Comparison of ENCODE assay signal across 8 cellular contexts in genomic region chrX:129777218-129777768, GRCh38. TPM values are rescaled to one million over a fixed set of nuclear protein-coding genes. Genes with fewer than 3 reads are reported as not detected.
A peak's percentile ranks its signal among the peaks of the same experiment; 100 is the strongest.
DNase-seq lines count a peak whose midpoint lies in the region; ATAC-seq and TF ChIP-seq lines count a peak whose summit lies in the region.

No MANE protein-coding gene starts in this region.

- H3K9me3 ChIP-seq in IMR-90 (ENCODE audit: control insufficient read depth, insufficient read depth, low read length), result peaks cover 3% of the 10 kb centered on the region; the same call in 1 of the 2 replicates
- H3K9me3 ChIP-seq in spleen, result no peaks in the 10 kb centered on the region

- no peak for TF ChIP-seq POLR2A in IMR-90 (IDR thresholded peaks at IDR 0.05; ENCODE audit: low read depth, low read length)
- peak; percentile 20 for TF ChIP-seq POLR2A in erythroblast (IDR thresholded peaks at IDR 0.05; ENCODE audit: low read length)
- peak in 1 of 3 donors; percentile 30 for TF ChIP-seq POLR2A in spleen (IDR thresholded peaks at IDR 0.05)

- H3K36me3 ChIP-seq in IMR-90 (ENCODE audit: control insufficient read depth, insufficient read depth, low read length) (no peaks in the 10 kb centered on the region), spleen (peaks cover 0 to 8% (median 0%) of the 10 kb centered on the region in 6 donors)

- no peak for TF ChIP-seq CTCF in IMR-90 (conservative IDR thresholded peaks at IDR 0.05; ENCODE audit: low read depth, low read length)
- no peak for TF ChIP-seq CTCF in spleen (IDR thresholded peaks at IDR 0.05 in 8 of 11, conservative IDR thresholded peaks at IDR 0.05 in 3 of 11)
- TF ChIP-seq CTCF in HFFc6 (IDR thresholded peaks at IDR 0.05), result no peak
- TF ChIP-seq CTCF in foreskin fibroblast (IDR thresholded peaks at IDR 0.05; ENCODE audit: low read depth, low read length), result no peak

- peak overlapping the region; percentile 72 for H2AK9ac ChIP-seq in IMR-90 (replicated peaks; ENCODE audit: low read depth, low read length, poor library complexity)

- no peak overlapping the region for H3K27ac Mint-ChIP-seq in HFFc6

- intact Hi-C loops in IMR-90 (cut with micrococcal nuclease) (no loop called here), spleen (cut with DNase I; ENCODE audit: low total_unique reads) (no loop called here)

- H3K27me3 Mint-ChIP-seq in HFFc6 (ENCODE audit: insufficient read depth), result peaks cover 8% of the 10 kb centered on the region

- no peak overlapping the region for H4K91ac ChIP-seq in IMR-90 (ENCODE audit: insufficient read depth, low read depth, low read length)

- TF ChIP-seq RAD21 in IMR-90 (IDR thresholded peaks at IDR 0.05; ENCODE audit: low read length), result no peak

- no peaks in the 10 kb centered on the region for H3K4me1 Mint-ChIP-seq in HFFc6 (ENCODE audit: low read depth)

- no peak overlapping the region for H3K4me3 ChIP-seq in IMR-90 (ENCODE audit: insufficient read depth, low read depth, low read length)
- peak overlapping the region in 5 of 8 donors; percentile 10 to 65 (median 20) for H3K4me3 ChIP-seq in spleen
- H3K4me3 ChIP-seq in foreskin fibroblast (ENCODE audit: low read depth in 1 of 2, low read length in 2 of 2), result no peak overlapping the region

- H4K8ac ChIP-seq in IMR-90 (ENCODE audit: low read depth in 2 of 2, low read length in 2 of 2), result no peak overlapping the region

- dilution Hi-C loops in IMR-90 (cut with HindIII; ENCODE audit: low sequenced_read_pairs, unreplicated experiment), result no loop called here

- no peak overlapping the region for H3K18ac ChIP-seq in IMR-90 (ENCODE audit: low read depth, low read length)

- no peak overlapping the region for H3K14ac ChIP-seq in IMR-90 (replicated peaks; ENCODE audit: low read depth, low read length)

- no peak overlapping the region for H2AK5ac ChIP-seq in IMR-90 (ENCODE audit: low read depth, low read length)

- no TSS peak for BruUV-seq in IMR-90 (replicated peaks; lab: Mats Ljungman, UMichigan)

- 73% methylated on average over 15 of the region's 27 CpGs; no CpG with 5 or more reads in 1 of the 2 experiments for WGBS in IMR-90 (ENCODE audit: extremely low coverage in 2 of 2, insufficient read length in 1 of 2), 2 experiments
- 6 to 38% (median 24%) methylated on average over 19 to 27 of the region's 27 CpGs for WGBS in spleen, 5 donors

- POLR2A ChIA-PET in IMR-90 (lab: Charles Lee; ENCODE audit: unreplicated experiment), result no interaction called here

- no peak overlapping the region for H2BK20ac ChIP-seq in IMR-90 (ENCODE audit: low read depth, low read length)

- H3K9ac ChIP-seq in IMR-90 (ENCODE audit: low read depth, low read length), result no peak overlapping the region

- H4K5ac ChIP-seq in IMR-90 (ENCODE audit: low read depth, low read length), result no peak overlapping the region

- no peak overlapping the region for H3K4me3 Mint-ChIP-seq in HFFc6

- no peak for DNase-seq in IMR-90
- DNase-seq in activated CD4-positive, alpha-beta T cell treated with anti-CD3 and anti-CD28 coated beads for 4 hours, result peak; percentile 55 to 62
- peak; percentile 7 to 12 for DNase-seq in erythroblast (lab: John Stamatoyannopoulos, UW)
- DNase-seq in spleen, result peak; percentile 96
- no peak for DNase-seq in HFFc6
- DNase-seq in foreskin fibroblast, result no peak
- no peak for DNase-seq in NCI-H446 (lab: John Stamatoyannopoulos, UW)

- no peak overlapping the region for H2BK15ac ChIP-seq in IMR-90 (ENCODE audit: low read depth, low read length)

- H4K20me1 ChIP-seq in IMR-90 (ENCODE audit: insufficient read depth, low read length), result no peaks in the 10 kb centered on the region

- H2AFZ ChIP-seq in IMR-90 (replicated peaks; ENCODE audit: low read length, poor library complexity), result no peak overlapping the region

- no peak overlapping the region for H3K4ac ChIP-seq in IMR-90 (ENCODE audit: low read depth, low read length)

- H2BK120ac ChIP-seq in IMR-90 (ENCODE audit: low read depth, low read length), result no peak overlapping the region

- H3K36me3 Mint-ChIP-seq in HFFc6 (ENCODE audit: low read depth), result no peaks in the 10 kb centered on the region

- no peaks in the 10 kb centered on the region for H3K9me1 ChIP-seq in IMR-90 (ENCODE audit: insufficient read depth, low read length)

- no peak overlapping the region for H3K4me2 ChIP-seq in IMR-90 (ENCODE audit: low read depth, low read length)

- H3K23ac ChIP-seq in IMR-90 (ENCODE audit: low read depth, low read length), result no peak overlapping the region

- H3K79me1 ChIP-seq in IMR-90 (ENCODE audit: low read depth in 1 of 2, low read length in 2 of 2), result no peaks in the 10 kb centered on the region

- H3K56ac ChIP-seq in IMR-90 (ENCODE audit: extremely low read depth, insufficient read depth, low read length), result no peak overlapping the region

- no peak overlapping the region for H2BK5ac ChIP-seq in IMR-90 (ENCODE audit: low read depth, low read length, poor library complexity, severe bottlenecking)

- ATAC-seq in GM18909 (IDR thresholded peaks at IDR 0.05; ENCODE audit: poor library complexity, unreplicated experiment) (peak; percentile 19), IMR-90 (ENCODE audit: low read depth) (no peak)

- peaks cover 14% of the 10 kb centered on the region for H3K27me3 ChIP-seq in IMR-90 (ENCODE audit: control insufficient read depth, insufficient read depth, low read length)
- H3K27me3 ChIP-seq in spleen (replicated peaks in 1 of 7), result no peaks in the 10 kb centered on the region

- H3K9me3 Mint-ChIP-seq in HFFc6, result no peaks in the 10 kb centered on the region

- no peaks in the 10 kb centered on the region for H3K4me1 ChIP-seq in IMR-90 (ENCODE audit: control insufficient read depth, insufficient read depth, low read length)
- H3K4me1 ChIP-seq in spleen, result peaks cover 33 to 81% (median 65%) of the 10 kb centered on the region in 6 donors

- H3K27ac ChIP-seq in IMR-90 (ENCODE audit: insufficient read depth, low read length) (no peak overlapping the region), spleen (peak overlapping the region; percentile 83 to 97 (median 93))

- CTCF ChIA-PET in IMR-90 (lab: Yijun Ruan, JAX), result no interaction called here

- in situ Hi-C loops in IMR-90 (cut with MboI; ENCODE audit: low sequenced_read_pairs), result no loop called here

TF ChIP-seq in IMR-90, 13 proteins besides CTCF, POLR2A, EP300 and RAD21:
- no peak for TF ChIP-seq MAFK (IDR thresholded peaks at IDR 0.05; ENCODE audit: low read depth, low read length)
- TF ChIP-seq NFE2L2 (IDR thresholded peaks at IDR 0.05; ENCODE audit: low read depth, low read length), result no peak
- TF ChIP-seq CEBPB (IDR thresholded peaks at IDR 0.05; ENCODE audit: low read depth, low read length), result no peak
- TF ChIP-seq BHLHE40 (IDR thresholded peaks at IDR 0.05; ENCODE audit: low read depth, low read length), result no peak
- TF ChIP-seq RFX5 (IDR thresholded peaks at IDR 0.05; ENCODE audit: low read depth, low read length), result no peak
- no peak for TF ChIP-seq MAZ (IDR thresholded peaks at IDR 0.05; ENCODE audit: borderline replicate concordance, low read depth, low read length)
- no peak for TF ChIP-seq SMC3 (IDR thresholded peaks at IDR 0.05; ENCODE audit: low read depth, low read length)
- no peak for TF ChIP-seq USF2 (IDR thresholded peaks at IDR 0.05; ENCODE audit: low read depth, low read length)
- TF ChIP-seq CHD1 (IDR thresholded peaks at IDR 0.05; ENCODE audit: low read depth, low read length), result no peak
- no peak for TF ChIP-seq RCOR1 (IDR thresholded peaks at IDR 0.05; ENCODE audit: insufficient replicate concordance, low read length)
- TF ChIP-seq FOS (IDR thresholded peaks at IDR 0.05; ENCODE audit: low read depth, low read length), result no peak
- no peak for TF ChIP-seq MXI1 (IDR thresholded peaks at IDR 0.05; ENCODE audit: borderline replicate concordance, low read depth, low read length)
- no peak for TF ChIP-seq ELK1 (IDR thresholded peaks at IDR 0.05; ENCODE audit: borderline replicate concordance, low read depth, low read length)

RNA-seq across cellular contexts. Expression of gene SASH3, which starts 2.5 kb away (rescaled TPM):
- total RNA-seq in IMR-90 (2012; rRNA removed), result not detected in 2 replicates
- polyA plus RNA-seq in IMR-90 (2012; rRNA removed), result not detected in 2 replicates
- not detected in 2 replicates for polyA plus RNA-seq in IMR-90 (2012; cell fraction: cytosol; rRNA removed)
- not detected in 2 replicates for polyA plus RNA-seq in IMR-90 (2012; cell fraction: nucleus; rRNA removed; ENCODE audit: low replicate concordance)
- 100 to 1,000 TPM; 126 to 204 (median 147) TPM for total RNA-seq in spleen
- 100 to 1,000 TPM; 111 to 142 (median 138) TPM for polyA plus RNA-seq in spleen
- total RNA-seq in HFFc6 (2021; fragmentation: NEBNext Ultra II Directional; extraction: Animal tissue kit (Norgen Biotek cat#: 25700)), result not detected

RNA-seq across cellular contexts. Expression of gene XPNPEP2, which starts 38.5 kb away (rescaled TPM):
- total RNA-seq in IMR-90 (2012; rRNA removed) (under 0.01 TPM in 1 of 2 replicates, not detected in the other), spleen (under 1 TPM; 0.09 to 0.74 (median 0.20) TPM)
- polyA plus RNA-seq in IMR-90 (2012; rRNA removed) (0.07 TPM in 1 of 2 replicates, not detected in the other), spleen (under 1 TPM; 0.13 to 0.46 (median 0.22) TPM)
- 0.03 TPM in 1 of 2 replicates, not detected in the other for polyA plus RNA-seq in IMR-90 (2012; cell fraction: cytosol; rRNA removed)
- 0.03 TPM in 1 of 2 replicates, not detected in the other for polyA plus RNA-seq in IMR-90 (2012; cell fraction: nucleus; rRNA removed; ENCODE audit: low replicate concordance)
- not detected for total RNA-seq in HFFc6 (2021; fragmentation: NEBNext Ultra II Directional; extraction: Animal tissue kit (Norgen Biotek cat#: 25700))

Comparison
In these comparisons a context has a peak if more than half of its experiments do, and no peak if none do; other contexts are left out.
1. DNase-seq: peak in activated CD4-positive, alpha-beta T cell treated with anti-CD3 and anti-CD28 coated beads for 4 hours (2 of 2), erythroblast (2 of 2) and spleen (single experiment); none in IMR-90 (single experiment), HFFc6 (single experiment), foreskin fibroblast (0 of 2) and NCI-H446 (0 of 2).
2. H3K4me3 ChIP-seq: peak in spleen (5 of 8); none in IMR-90 (single experiment) and foreskin fibroblast (0 of 2).
3. RNA of gene SASH3, which starts 2.5 kb away (total RNA-seq): 126 to 204 TPM in spleen; not detected in IMR-90 and not detected in HFFc6; every median in the first group is over 100 times any median in the second.